ENCODE assay signal across 23 cellular contexts in genomic region chr6:132972971-132973370, GRCh38.
"Had no signal": no experiment of that assay in that cellular context is flagged by ENCODE, and none has a peak within 500 bp of the region (broad histone marks: within the 10 kb centered on the region; RNA-seq: fewer than 3 reads in every experiment).

No MANE protein-coding gene starts in this region.

- H3K4me3 ChIP-seq: cardiac muscle cell, gastroesophageal sphincter, heart left ventricle, left ventricle myocardium inferior, psoas muscle, skin epidermis, suprapubic skin, vagina had no signal

- H3K36me3 Mint-ChIP-seq: activated CD4-positive, alpha-beta memory T cell treated with anti-CD3 and anti-CD28 coated beads for 36 hours; activated naive CD8-positive, alpha-beta T cell had no signal

- H3K9me3 Mint-ChIP-seq: activated B cell treated with CpG ODN at 0.5 μM for 24 hours; activated CD4-positive, alpha-beta memory T cell treated with anti-CD3 and anti-CD28 coated beads for 36 hours; activated T-helper 1 cell treated with anti-CD3 and anti-CD28 coated beads, Interleukin-12 subunit alpha, Interleukin-12 subunit beta, Interleukin-2, Interleukin-4 antibody, amounts not matched to agents 30 ng/mL and 10 ng/mL and 1 ng/mL, durations not matched to agents 14 hours and 24 hours and 36 hours; dendritic cell treated with granulocyte-macrophage colony-stimulating factor and Interleukin-4, amounts not matched to agents 40 ng/mL and 50 ng/mL, for 4 days; stimulated activated naive CD8-positive, alpha-beta T cell treated with anti-CD3 and anti-CD28 coated beads, Interleukin-15, Interleukin-2, amounts not matched to agents 100 ng/mL and 50 ng/mL, for 24 hours had no signal

- H3K27ac ChIP-seq: cardiac muscle cell, gastroesophageal sphincter, heart left ventricle, left ventricle myocardium inferior, psoas muscle, skin epidermis, suprapubic skin, vagina had no signal

- H3K9me3 ChIP-seq: gastroesophageal sphincter, heart left ventricle, left ventricle myocardium inferior, psoas muscle, suprapubic skin, vagina had no signal

- H3K27ac Mint-ChIP-seq: activated B cell treated with CpG ODN at 0.5 μM for 24 hours; activated CD4-positive, alpha-beta memory T cell treated with anti-CD3 and anti-CD28 coated beads for 36 hours; activated naive CD8-positive, alpha-beta T cell; activated T-helper 1 cell treated with anti-CD3 and anti-CD28 coated beads, Interleukin-12 subunit alpha, Interleukin-12 subunit beta, Interleukin-2, Interleukin-4 antibody, amounts not matched to agents 30 ng/mL and 10 ng/mL and 1 ng/mL, durations not matched to agents 14 hours and 24 hours and 36 hours; dendritic cell treated with granulocyte-macrophage colony-stimulating factor and Interleukin-4, amounts not matched to agents 40 ng/mL and 50 ng/mL, for 4 days; stimulated activated naive CD8-positive, alpha-beta T cell treated with anti-CD3 and anti-CD28 coated beads, Interleukin-15, Interleukin-2, amounts not matched to agents 100 ng/mL and 50 ng/mL, for 24 hours had no signal

- H3K27me3 Mint-ChIP-seq: dendritic cell treated with granulocyte-macrophage colony-stimulating factor and Interleukin-4, amounts not matched to agents 40 ng/mL and 50 ng/mL, for 4 days had no signal

- DNase-seq: activated B cell treated with CpG ODN at 0.5 μM for 24 hours; activated CD4-positive, alpha-beta memory T cell treated with anti-CD3 and anti-CD28 coated beads for 36 hours; activated CD4-positive, alpha-beta T cell treated with anti-CD3 and anti-CD28 coated beads for 4 hours; activated T-cell treated with anti-CD3 and anti-CD28 coated beads for 4 hours; effector CD8-positive, alpha-beta T cell; heart left ventricle; kidney glomerular epithelial cell; left ventricle myocardium inferior; mammary epithelial cell; midbrain; psoas muscle; stimulated activated CD4-positive, alpha-beta T cell treated with anti-CD3 and anti-CD28 coated beads, Interleukin-2, amount 100 ng/mL, for 48 hours; trophoblast cell had no signal

- H3K4me1 ChIP-seq: gastroesophageal sphincter, suprapubic skin, vagina had no signal

- H3K4me3 Mint-ChIP-seq: activated B cell treated with CpG ODN at 0.5 μM for 24 hours; activated CD4-positive, alpha-beta memory T cell treated with anti-CD3 and anti-CD28 coated beads for 36 hours; activated naive CD8-positive, alpha-beta T cell; activated T-helper 1 cell treated with anti-CD3 and anti-CD28 coated beads, Interleukin-12 subunit alpha, Interleukin-12 subunit beta, Interleukin-2, Interleukin-4 antibody, amounts not matched to agents 30 ng/mL and 10 ng/mL and 1 ng/mL, durations not matched to agents 14 hours and 24 hours and 36 hours; dendritic cell treated with granulocyte-macrophage colony-stimulating factor and Interleukin-4, amounts not matched to agents 40 ng/mL and 50 ng/mL, for 4 days; stimulated activated naive CD8-positive, alpha-beta T cell treated with anti-CD3 and anti-CD28 coated beads, Interleukin-15, Interleukin-2, amounts not matched to agents 100 ng/mL and 50 ng/mL, for 24 hours had no signal

- H3K36me3 ChIP-seq: cardiac muscle cell, gastroesophageal sphincter, heart left ventricle, left ventricle myocardium inferior, suprapubic skin, vagina had no signal

- ATAC-seq: esophagus mucosa, gastroesophageal sphincter, heart left ventricle had no signal

- H3K4me1 Mint-ChIP-seq: activated B cell treated with CpG ODN at 0.5 μM for 24 hours had no signal
